ENCODE assay signal across 1 cellular context in genomic region chr1:155024315-155024714, GRCh38.
TF ChIP-seq lines count a peak whose summit lies in the region.

No MANE protein-coding gene starts in this region.

TF ChIP-seq in A549, 52 proteins besides CTCF, POLR2A, EP300 and RAD21 (continued from another document):
- no peak for TF ChIP-seq ATOH8 (CRISPR knock-in tag; IDR thresholded peaks at IDR 0.05; ENCODE audit: low read depth)
- TF ChIP-seq MAX (IDR thresholded peaks at IDR 0.05), result no peak
